Comparison of ENCODE assay signal across 26 cellular contexts in the genomic region with DNA sequence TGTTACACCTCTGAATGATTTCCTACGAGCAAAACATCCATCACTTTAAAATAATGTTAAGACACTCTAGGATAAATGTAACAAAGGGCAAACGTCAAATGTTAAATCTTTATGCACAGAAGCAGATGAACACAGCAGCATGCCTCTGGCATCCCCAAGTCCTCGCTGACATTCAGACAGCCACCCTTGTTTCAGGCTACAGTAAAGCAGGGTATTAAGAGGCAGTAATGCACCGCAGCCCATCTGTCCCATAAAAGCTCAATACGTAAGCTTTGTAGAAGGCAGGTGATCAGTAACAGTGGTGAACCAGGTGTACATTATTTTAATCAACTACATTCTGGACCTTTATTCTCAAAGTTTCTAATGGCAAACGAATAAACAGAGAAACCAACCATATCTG.
"Had no signal": no experiment of that assay in that cellular context is flagged by ENCODE, and none has a peak within 500 bp of the region (broad histone marks: within the 10 kb centered on the region; RNA-seq: fewer than 3 reads in every experiment).

No MANE protein-coding gene starts in this region.

- H2AFZ ChIP-seq: neural progenitor cell had no signal

- H3K4me1 Mint-ChIP-seq: natural killer cell; stimulated activated memory B cell treated with anti-CD40 and anti-IgM and Interleukin-4, amounts not matched to agents 10 μg/mL and 1 μg/mL and 100 μg/mL, for 72 hours; stimulated activated naive CD8-positive, alpha-beta T cell treated with anti-CD3 and anti-CD28 coated beads, Interleukin-15, amount 100 ng/mL, for 72 hours had no signal

- H3K27me3 Mint-ChIP-seq: naive B cell; progenitor cell of endocrine pancreas; stimulated activated memory B cell treated with anti-CD40 and anti-IgM and Interleukin-4, amounts not matched to agents 10 μg/mL and 1 μg/mL and 100 μg/mL, for 72 hours; stimulated activated naive CD8-positive, alpha-beta T cell treated with anti-CD3 and anti-CD28 coated beads, Interleukin-15, amount 100 ng/mL, for 72 hours had no signal

- H3K4me2 ChIP-seq: neural progenitor cell had no signal

- H3K27ac ChIP-seq: left ventricle myocardium inferior, neural progenitor cell, neutrophil, ovary, right atrium auricular region, right lobe of liver, tibial nerve, upper lobe of left lung, vagina had no signal

- H3K4me3 ChIP-seq: left ventricle myocardium inferior, lung, neural progenitor cell, ovary, right atrium auricular region, right lobe of liver, smooth muscle cell, tibial nerve, upper lobe of left lung, vagina had no signal

- H3K4me3 Mint-ChIP-seq: mesothelial cell of epicardium; naive B cell; natural killer cell; nephron progenitor cell; neural progenitor cell; stimulated activated memory B cell treated with anti-CD40 and anti-IgM and Interleukin-4, amounts not matched to agents 10 μg/mL and 1 μg/mL and 100 μg/mL, for 72 hours; stimulated activated naive CD8-positive, alpha-beta T cell treated with anti-CD3 and anti-CD28 coated beads, Interleukin-15, amount 100 ng/mL, for 72 hours had no signal

- DNase-seq: left ventricle myocardium inferior; mesendoderm; naive B cell; natural killer cell; nephron progenitor cell; ovary; right lobe of liver; stimulated activated CD4-positive, alpha-beta T cell treated with anti-CD3 and anti-CD28 coated beads, Interleukin-1b, Interleukin-23, amount 100 ng/mL, for 48 hours; stimulated activated CD4-positive, alpha-beta T cell treated with anti-CD3 and anti-CD28 coated beads, Interleukin-2, amount 100 ng/mL, for 48 hours; stimulated activated CD4-positive, alpha-beta T cell treated with anti-CD3 and anti-CD28 coated beads, Interleukin-4, amount 100 ng/mL, for 4 hours; stimulated activated CD8-positive, alpha-beta memory T cell treated with anti-CD3 and anti-CD28 coated beads, Interleukin-4, amount 100 ng/mL, for 48 hours; stimulated activated naive CD4-positive, alpha-beta T cell treated with Interleukin-2 at 50 U/mL for 16 hours; stimulated activated naive CD8-positive, alpha-beta T cell treated with anti-CD3 and anti-CD28 coated beads, Interleukin-15, amount 100 ng/mL, for 72 hours; substantia nigra; upper lobe of left lung had no signal

- H3K27ac Mint-ChIP-seq: mesothelial cell of epicardium; natural killer cell; progenitor cell of endocrine pancreas; stimulated activated memory B cell treated with anti-CD40 and anti-IgM and Interleukin-4, amounts not matched to agents 10 μg/mL and 1 μg/mL and 100 μg/mL, for 72 hours had no signal

- H3K27me3 ChIP-seq: neural progenitor cell, neutrophil, ovary, right atrium auricular region, right lobe of liver, tibial nerve, upper lobe of left lung, vagina had no signal

- H3K9ac ChIP-seq: neural progenitor cell had no signal

- H3K36me3 Mint-ChIP-seq: mesothelial cell of epicardium; naive B cell; natural killer cell; neural progenitor cell; stimulated activated memory B cell treated with anti-CD40 and anti-IgM and Interleukin-4, amounts not matched to agents 10 μg/mL and 1 μg/mL and 100 μg/mL, for 72 hours had no signal

- H3K36me3 ChIP-seq: left ventricle myocardium inferior, neural progenitor cell, neutrophil, ovary, right atrium auricular region, right lobe of liver, tibial nerve, upper lobe of left lung, vagina had no signal

- H3K4me1 ChIP-seq: left ventricle myocardium inferior, neural progenitor cell, right atrium auricular region, right lobe of liver, upper lobe of left lung had no signal

- FAIRE-seq: islet of Langerhans had no signal

- H3K9me3 ChIP-seq: left ventricle myocardium inferior, neutrophil, ovary, right atrium auricular region, right lobe of liver, tibial nerve, upper lobe of left lung, vagina had no signal

- H3K9me3 Mint-ChIP-seq: mesothelial cell of epicardium; naive B cell; natural killer cell; nephron progenitor cell; neural progenitor cell; stimulated activated memory B cell treated with anti-CD40 and anti-IgM and Interleukin-4, amounts not matched to agents 10 μg/mL and 1 μg/mL and 100 μg/mL, for 72 hours; stimulated activated naive CD8-positive, alpha-beta T cell treated with anti-CD3 and anti-CD28 coated beads, Interleukin-15, amount 100 ng/mL, for 72 hours had no signal

- ATAC-seq: natural killer cell; right lobe of liver; stimulated activated memory B cell treated with anti-CD40 and anti-IgM and Interleukin-4, amounts not matched to agents 10 μg/mL and 1 μg/mL and 100 μg/mL, for 72 hours; stimulated activated naive CD8-positive, alpha-beta T cell treated with anti-CD3 and anti-CD28 coated beads, Interleukin-15, amount 100 ng/mL, for 72 hours had no signal
